8 cellular contexts compared by ENCODE assay signal in the genomic region with DNA sequence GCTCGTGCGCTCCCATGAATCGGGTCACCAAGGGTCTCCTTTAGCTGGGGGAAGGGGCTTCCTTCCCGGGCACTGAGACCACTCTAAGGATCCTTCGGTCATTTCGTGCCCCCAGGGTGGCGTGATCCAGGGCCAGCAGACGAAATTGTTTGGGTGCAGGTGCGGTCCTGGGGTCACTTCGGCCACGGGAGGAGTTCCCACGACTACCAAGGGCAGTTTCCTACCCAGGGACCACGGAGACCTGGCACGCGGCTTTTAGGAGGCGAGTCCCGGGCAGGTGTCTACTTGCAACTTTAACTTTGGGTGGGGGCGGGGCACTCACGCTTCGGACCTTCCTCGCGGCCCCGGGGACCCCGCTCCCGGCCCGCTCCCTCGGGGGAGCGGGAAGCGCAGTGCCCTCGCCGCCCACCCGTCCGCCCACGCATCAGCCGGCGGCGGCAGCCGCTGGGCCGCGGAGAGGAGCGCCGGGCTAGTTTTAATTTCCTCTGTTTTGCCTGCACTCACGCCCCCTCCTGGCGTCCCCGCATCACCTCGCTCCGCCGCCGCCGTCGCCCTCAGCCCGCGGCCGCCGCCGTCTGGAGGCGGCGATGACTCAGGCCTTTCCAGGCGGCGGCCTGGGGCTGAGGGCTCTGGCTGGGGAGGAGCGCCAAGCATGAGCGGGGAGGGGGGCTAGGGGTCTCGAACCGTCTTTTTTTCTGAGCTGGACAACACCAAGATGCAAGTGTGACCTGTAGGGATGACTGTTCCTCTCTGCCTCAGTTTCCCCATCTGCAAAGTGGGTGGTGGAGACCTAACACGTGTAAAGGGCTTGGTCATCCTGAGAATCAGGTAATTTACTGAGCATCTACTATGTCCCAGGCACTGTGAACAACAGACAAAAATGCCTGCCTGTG. TPM values are rescaled to one million over a fixed set of nuclear protein-coding genes. Genes with fewer than 3 reads are reported as not detected.
A peak's percentile ranks its signal among the peaks of the same experiment; 100 is the strongest.
DNase-seq lines count a peak whose midpoint lies in the region; ATAC-seq and TF ChIP-seq lines count a peak whose summit lies in the region.

No MANE protein-coding gene starts in this region.

- H3K36me3 Mint-ChIP-seq in T-helper 17 cell (ENCODE audit: low read depth), result no peaks in the 10 kb centered on the region

- no peaks in the 10 kb centered on the region for H4K20me1 ChIP-seq in MM.1S (ENCODE audit: insufficient read depth, low read length)

- peaks cover 28% of the 10 kb centered on the region for H3K27me3 Mint-ChIP-seq in T-helper 17 cell

- H3K4me3 Mint-ChIP-seq in T-helper 17 cell, result peak overlapping the region; percentile 79

- no peak overlapping the region for H3K27ac Mint-ChIP-seq in T-helper 17 cell

- peaks cover 62% of the 10 kb centered on the region for H3K27me3 ChIP-seq in MM.1S (replicated peaks; ENCODE audit: insufficient read depth, low read length)

- H3K9me2 ChIP-seq in MM.1S (replicated peaks; ENCODE audit: insufficient read depth, low read length), result no peaks in the 10 kb centered on the region

- H3K4me1 ChIP-seq in MM.1S (ENCODE audit: low read length), result no peaks in the 10 kb centered on the region

- DNase-seq in MM.1S, result peak; percentile 70
- peak; percentile 67 to 69 (median 68) for DNase-seq in T-helper 17 cell
- peak; percentile 58 for DNase-seq in amniotic epithelial cell (ENCODE audit: low read depth)
- DNase-seq in hepatic stellate cell (ENCODE audit: low spot score), result peak; percentile 90
- DNase-seq in sciatic nerve (ENCODE audit: low spot score), result peak; percentile 72
- DNase-seq in NK-92 (lab: John Stamatoyannopoulos, UW; ENCODE audit: unreplicated experiment), result no peak
- no peak for DNase-seq in NK-92 treated with Interleukin-12 subunit alpha and Interleukin-12 subunit beta, amount 100 ng/mL, for 24 hours (lab: John Stamatoyannopoulos, UW)

- no peaks in the 10 kb centered on the region for H3K36me3 ChIP-seq in MM.1S (replicated peaks; ENCODE audit: insufficient read depth, low read length)

- ATAC-seq in T-helper 17 cell, result peak; percentile 93
- peak; percentile 61 for ATAC-seq in sciatic nerve

- peaks cover 5% of the 10 kb centered on the region for H3K4me1 Mint-ChIP-seq in T-helper 17 cell

- H3K4me3 ChIP-seq in GM12875 (ENCODE audit: low read depth, low read length) (no peak overlapping the region), MM.1S (ENCODE audit: low read length) (peak overlapping the region; percentile 53)

- no peak overlapping the region for H3K27ac ChIP-seq in MM.1S (ENCODE audit: low read length)

- H3K79me2 ChIP-seq in MM.1S (ENCODE audit: low read length), result no peaks in the 10 kb centered on the region

- H3K9me3 ChIP-seq in MM.1S (replicated peaks; ENCODE audit: insufficient read depth, low read length), result no peaks in the 10 kb centered on the region
- H3K9me3 ChIP-seq in T-helper 17 cell (ENCODE audit: control insufficient read depth, low read length, poor library complexity, severe bottlenecking), result no peaks in the 10 kb centered on the region

- H3K9ac ChIP-seq in MM.1S (ENCODE audit: low read length), result no peak overlapping the region

- TF ChIP-seq CTCF in GM12875 (IDR thresholded peaks at IDR 0.05; ENCODE audit: borderline replicate concordance, insufficient read depth, low read depth, low read length) (peak; percentile 68), MM.1S (IDR thresholded peaks at IDR 0.05; ENCODE audit: low read length) (peak; percentile 49)

- intact Hi-C loops in sciatic nerve (cut with DNase I), result no loop called here

- peak overlapping the region; percentile 63 for H2AFZ ChIP-seq in MM.1S (ENCODE audit: low read length)

- H3F3A ChIP-seq in MM.1S (ENCODE audit: insufficient read depth, low read length), result no peaks in the 10 kb centered on the region

- H3K4me2 ChIP-seq in MM.1S (ENCODE audit: low read depth, low read length), result peak overlapping the region; percentile 93

RNA-seq across cellular contexts. Expression of a gene that starts 21.8 kb away (rescaled TPM):
- total RNA-seq in T-helper 17 cell, result 1 to 10 TPM; 3.1 to 3.9 TPM
- total RNA-seq in sciatic nerve, result 6.9 TPM

Comparison
In these comparisons a context has a peak if more than half of its experiments do, and no peak if none do; other contexts are left out.
1. DNase-seq: peak in MM.1S (single experiment), T-helper 17 cell (3 of 3), amniotic epithelial cell (single experiment), hepatic stellate cell (single experiment) and sciatic nerve (single experiment); none in NK-92 (single experiment) and NK-92 treated with Interleukin-12 subunit alpha and Interleukin-12 subunit beta, amount 100 ng/mL, for 24 hours (single experiment).